ENCODE assay signal across 15 cellular contexts in genomic region chr1:117659565-117660264, GRCh38. TPM values are rescaled to one million over a fixed set of nuclear protein-coding genes. Genes with fewer than 3 reads are reported as not detected.
DNase-seq lines count a peak whose midpoint lies in the region; ATAC-seq and TF ChIP-seq lines count a peak whose summit lies in the region.
"Had no signal": no experiment of that assay in that cellular context is flagged by ENCODE, and none has a peak within 500 bp of the region (broad histone marks: within the 10 kb centered on the region; RNA-seq: fewer than 3 reads in every experiment).

No MANE protein-coding gene starts in this region.

- intact Hi-C loops in mammary epithelial cell (cut with micrococcal nuclease) (no loop called here), breast epithelium (cut with DNase I; ENCODE audit: low total_unique reads) (no loop called here)

- peaks cover 7% of the 10 kb centered on the region for H3K27me3 Mint-ChIP-seq in activated naive CD8-positive, alpha-beta T cell
- no peaks in the 10 kb centered on the region for H3K27me3 Mint-ChIP-seq in stimulated activated naive B cell treated with anti-CD40 and anti-IgM and Interleukin-4, amounts not matched to agents 10 μg/mL and 1 μg/mL and 100 μg/mL, for 72 hours
- H3K27me3 Mint-ChIP-seq in HFFc6 (ENCODE audit: insufficient read depth): peaks cover 7% of the 10 kb centered on the region
- H3K27me3 Mint-ChIP-seq: activated naive CD4-positive, alpha-beta T cell treated with anti-CD3 and anti-CD28 coated beads, Interleukin-2, amount 50 U/mL, for 24 hours had no signal

- no peak for DNase-seq in mammary epithelial cell
- DNase-seq in breast epithelium (ENCODE audit: low spot score in 2 of 2): no peak
- peak in 2 of 3 donors; percentile 74 to 79 for DNase-seq in Peyer's patch
- DNase-seq in stimulated activated naive B cell treated with anti-CD40 and anti-IgM and Interleukin-4, amounts not matched to agents 10 μg/mL and 1 μg/mL and 100 μg/mL, for 72 hours: no peak
- no peak for DNase-seq in HFFc6
- no peak for DNase-seq in NCI-H69 (lab: John Stamatoyannopoulos, UW)
- DNase-seq: heart left ventricle, Karpas-422, kidney glomerular epithelial cell, NCI-H1694 treated with DMSO at 0.1 percent for 48 hours, NCI-H774 had no signal

- dilution Hi-C loops in mammary epithelial cell (cut with HindIII; ENCODE audit: low sequenced_read_pairs): loop anchor here (5.0 kb wide), 1 partner anchor 82 kb away; no protein-coding TSS in a partner anchor

- in situ Hi-C loops in mammary epithelial cell (cut with MboI; ENCODE audit: low sequenced_read_pairs in 2 of 2): no loop called here

- H3K36me3 Mint-ChIP-seq in activated naive CD8-positive, alpha-beta T cell: peaks cover 7% of the 10 kb centered on the region
- H3K36me3 Mint-ChIP-seq in stimulated activated naive B cell treated with anti-CD40 and anti-IgM and Interleukin-4, amounts not matched to agents 10 μg/mL and 1 μg/mL and 100 μg/mL, for 72 hours: peaks cover 5 to 11% of the 10 kb centered on the region in 2 donors
- H3K36me3 Mint-ChIP-seq in HFFc6 (ENCODE audit: low read depth): no peaks in the 10 kb centered on the region

- peaks cover 15% of the 10 kb centered on the region for H3K9me3 Mint-ChIP-seq in activated naive CD8-positive, alpha-beta T cell (ENCODE audit: low read depth)
- H3K9me3 Mint-ChIP-seq in stimulated activated naive B cell treated with anti-CD40 and anti-IgM and Interleukin-4, amounts not matched to agents 10 μg/mL and 1 μg/mL and 100 μg/mL, for 72 hours: peaks cover 4 to 6% of the 10 kb centered on the region in 2 donors
- no peaks in the 10 kb centered on the region; the same call in 1 of the 2 replicates for H3K9me3 Mint-ChIP-seq in HFFc6

- H3K36me3 ChIP-seq in mammary epithelial cell (ENCODE audit: insufficient read depth, low read length) (no peaks in the 10 kb centered on the region), breast epithelium (no peaks in the 10 kb centered on the region), Peyer's patch (no peaks in the 10 kb centered on the region)
- H3K36me3 ChIP-seq: heart left ventricle had no signal

- 17% methylated on average over 4 of the region's 6 CpGs for WGBS in mammary epithelial cell (ENCODE audit: low coverage, missing lambda C conversion rate)

- peak overlapping the region; percentile 3 for H3K4me2 ChIP-seq in mammary epithelial cell (ENCODE audit: insufficient read depth, low read depth, low read length)

- peak in 1 of 2 donors; percentile 18 for ATAC-seq in stimulated activated naive B cell treated with anti-CD40 and anti-IgM and Interleukin-4, amounts not matched to agents 10 μg/mL and 1 μg/mL and 100 μg/mL, for 72 hours (replicated peaks)
- no peak for ATAC-seq in GM18870 (IDR thresholded peaks at IDR 0.05; ENCODE audit: unreplicated experiment)
- ATAC-seq: heart left ventricle, WTC11 had no signal

- CTCF ChIA-PET in mammary epithelial cell (lab: Charles Lee; ENCODE audit: low non-redundant PET): no interaction called here

- H3K4me1 Mint-ChIP-seq in activated naive CD8-positive, alpha-beta T cell (ENCODE audit: low read depth): peaks cover 91% of the 10 kb centered on the region
- H3K4me1 Mint-ChIP-seq in stimulated activated naive B cell treated with anti-CD40 and anti-IgM and Interleukin-4, amounts not matched to agents 10 μg/mL and 1 μg/mL and 100 μg/mL, for 72 hours: peaks cover 73 to 91% of the 10 kb centered on the region in 2 donors
- peaks cover 26% of the 10 kb centered on the region for H3K4me1 Mint-ChIP-seq in HFFc6 (ENCODE audit: low read depth)

- no peak overlapping the region for H3K9ac ChIP-seq in mammary epithelial cell (ENCODE audit: insufficient read depth, low read length)

- no peaks in the 10 kb centered on the region for H4K20me1 ChIP-seq in mammary epithelial cell (ENCODE audit: insufficient read depth, low read length)

- no peaks in the 10 kb centered on the region for H3K79me2 ChIP-seq in mammary epithelial cell (ENCODE audit: insufficient read depth, low read length)

- H3K4me1 ChIP-seq in mammary epithelial cell (ENCODE audit: insufficient read depth, low read length) (peaks cover 10% of the 10 kb centered on the region), breast epithelium (no peaks in the 10 kb centered on the region), Peyer's patch (peaks cover 0 to 45% (median 26%) of the 10 kb centered on the region in 4 donors)

- H3K4me3 Mint-ChIP-seq in activated naive CD8-positive, alpha-beta T cell: peak overlapping the region; percentile 35
- peak overlapping the region in 1 of 2 donors; percentile 17 for H3K4me3 Mint-ChIP-seq in stimulated activated naive B cell treated with anti-CD40 and anti-IgM and Interleukin-4, amounts not matched to agents 10 μg/mL and 1 μg/mL and 100 μg/mL, for 72 hours
- no peak overlapping the region for H3K4me3 Mint-ChIP-seq in HFFc6
- H3K4me3 Mint-ChIP-seq: activated naive CD4-positive, alpha-beta T cell treated with anti-CD3 and anti-CD28 coated beads, Interleukin-2, amount 50 U/mL, for 24 hours; WTC11 had no signal

- no peak overlapping the region for H3K27ac Mint-ChIP-seq in activated naive CD8-positive, alpha-beta T cell
- H3K27ac Mint-ChIP-seq in stimulated activated naive B cell treated with anti-CD40 and anti-IgM and Interleukin-4, amounts not matched to agents 10 μg/mL and 1 μg/mL and 100 μg/mL, for 72 hours: peak overlapping the region; percentile 71
- no peak overlapping the region for H3K27ac Mint-ChIP-seq in HFFc6
- H3K27ac Mint-ChIP-seq: activated naive CD4-positive, alpha-beta T cell treated with anti-CD3 and anti-CD28 coated beads, Interleukin-2, amount 50 U/mL, for 24 hours; WTC11 had no signal

- no peak for TF ChIP-seq CTCF in mammary epithelial cell (conservative IDR thresholded peaks at IDR 0.05 in 1 of 2, IDR thresholded peaks at IDR 0.05 in 1 of 2; ENCODE audit: extremely low read depth in 1 of 2, insufficient read depth in 1 of 2, low read depth in 1 of 2, low read length in 2 of 2)
- no peak for TF ChIP-seq CTCF in breast epithelium (IDR thresholded peaks at IDR 0.05)
- no peak for TF ChIP-seq CTCF in Peyer's patch (IDR thresholded peaks at IDR 0.05)
- no peak for TF ChIP-seq CTCF in HFFc6 (IDR thresholded peaks at IDR 0.05)

- BruUV-seq in mammary epithelial cell (replicated peaks; lab: Mats Ljungman, UMichigan): no TSS peak

- H3K4me3 ChIP-seq in mammary epithelial cell (replicated peaks in 1 of 3; ENCODE audit: insufficient read depth in 1 of 3, low read depth in 2 of 3, low read length in 3 of 3) (no peak overlapping the region), breast epithelium (no peak overlapping the region), Peyer's patch (no peak overlapping the region)
- H3K4me3 ChIP-seq: heart left ventricle had no signal

- H2AFZ ChIP-seq in mammary epithelial cell (ENCODE audit: low read depth, low read length): no peak overlapping the region

- H3K9me3 ChIP-seq in mammary epithelial cell (replicated peaks; ENCODE audit: insufficient read depth, low read length): no peaks in the 10 kb centered on the region
- no peaks in the 10 kb centered on the region for H3K9me3 ChIP-seq in breast epithelium
- H3K9me3 ChIP-seq in Peyer's patch: no peaks in the 10 kb centered on the region
- H3K9me3 ChIP-seq: heart left ventricle had no signal

- H3K27ac ChIP-seq in mammary epithelial cell (ENCODE audit: insufficient read depth, low read depth, low read length) (no peak overlapping the region), breast epithelium (no peak overlapping the region), Peyer's patch (peak overlapping the region in 3 of 4 donors; percentile 34 to 69 (median 37))
- H3K27ac ChIP-seq: heart left ventricle had no signal

- TF ChIP-seq POLR2A in breast epithelium (IDR thresholded peaks at IDR 0.05): no peak
- TF ChIP-seq POLR2A in Peyer's patch (IDR thresholded peaks at IDR 0.05): no peak

- H3K27me3 ChIP-seq in mammary epithelial cell (ENCODE audit: insufficient read depth, low read length) (no peaks in the 10 kb centered on the region), breast epithelium (no peaks in the 10 kb centered on the region), Peyer's patch (no peaks in the 10 kb centered on the region)
- H3K27me3 ChIP-seq: heart left ventricle had no signal

RNA-seq across cellular contexts. Expression of gene TENT5C, which starts 53.9 kb away (rescaled TPM):
- total RNA-seq in mammary epithelial cell (under 1 TPM; 0.17 to 0.35 TPM), breast epithelium (10 to 100 TPM in 2 of 3 donors, 1 to 10 TPM in 1; 4.0 to 10.2 (median 10.2) TPM), Peyer's patch (10 to 100 TPM in 3 of 4 donors, 1 to 10 TPM in 1; 6.4 to 20.6 (median 12.8) TPM)
- polyA plus RNA-seq in mammary epithelial cell: 0.11 TPM
- not detected for polyA minus RNA-seq in mammary epithelial cell
- under 1 TPM; 0.47 to 0.91 (median 0.75) TPM for total RNA-seq in HFFc6 (2021; fragmentation: NEBNext Ultra II Directional; extraction: Animal tissue kit (Norgen Biotek cat#: 25700))

Comparison
In these comparisons a context has a peak if more than half of its experiments do, and no peak if none do; other contexts are left out.
1. DNase-seq: peak in Peyer's patch (2 of 3); none in mammary epithelial cell (single experiment), breast epithelium (0 of 2), stimulated activated naive B cell treated with anti-CD40 and anti-IgM and Interleukin-4, amounts not matched to agents 10 μg/mL and 1 μg/mL and 100 μg/mL, for 72 hours (single experiment), HFFc6 (single experiment) and NCI-H69 (single experiment).
2. H3K27ac ChIP-seq: peak in Peyer's patch (3 of 4); none in mammary epithelial cell (single experiment) and breast epithelium (0 of 2).